ENCODE assay signal across 1 cellular context in genomic region chr5:168086104-168086610, GRCh38.
TF ChIP-seq lines count a peak whose summit lies in the region.

No MANE protein-coding gene starts in this region.

TF ChIP-seq in H1, 55 proteins besides CTCF, POLR2A, EP300 and RAD21 (continued from another document):
- TF ChIP-seq, protein P1, sequence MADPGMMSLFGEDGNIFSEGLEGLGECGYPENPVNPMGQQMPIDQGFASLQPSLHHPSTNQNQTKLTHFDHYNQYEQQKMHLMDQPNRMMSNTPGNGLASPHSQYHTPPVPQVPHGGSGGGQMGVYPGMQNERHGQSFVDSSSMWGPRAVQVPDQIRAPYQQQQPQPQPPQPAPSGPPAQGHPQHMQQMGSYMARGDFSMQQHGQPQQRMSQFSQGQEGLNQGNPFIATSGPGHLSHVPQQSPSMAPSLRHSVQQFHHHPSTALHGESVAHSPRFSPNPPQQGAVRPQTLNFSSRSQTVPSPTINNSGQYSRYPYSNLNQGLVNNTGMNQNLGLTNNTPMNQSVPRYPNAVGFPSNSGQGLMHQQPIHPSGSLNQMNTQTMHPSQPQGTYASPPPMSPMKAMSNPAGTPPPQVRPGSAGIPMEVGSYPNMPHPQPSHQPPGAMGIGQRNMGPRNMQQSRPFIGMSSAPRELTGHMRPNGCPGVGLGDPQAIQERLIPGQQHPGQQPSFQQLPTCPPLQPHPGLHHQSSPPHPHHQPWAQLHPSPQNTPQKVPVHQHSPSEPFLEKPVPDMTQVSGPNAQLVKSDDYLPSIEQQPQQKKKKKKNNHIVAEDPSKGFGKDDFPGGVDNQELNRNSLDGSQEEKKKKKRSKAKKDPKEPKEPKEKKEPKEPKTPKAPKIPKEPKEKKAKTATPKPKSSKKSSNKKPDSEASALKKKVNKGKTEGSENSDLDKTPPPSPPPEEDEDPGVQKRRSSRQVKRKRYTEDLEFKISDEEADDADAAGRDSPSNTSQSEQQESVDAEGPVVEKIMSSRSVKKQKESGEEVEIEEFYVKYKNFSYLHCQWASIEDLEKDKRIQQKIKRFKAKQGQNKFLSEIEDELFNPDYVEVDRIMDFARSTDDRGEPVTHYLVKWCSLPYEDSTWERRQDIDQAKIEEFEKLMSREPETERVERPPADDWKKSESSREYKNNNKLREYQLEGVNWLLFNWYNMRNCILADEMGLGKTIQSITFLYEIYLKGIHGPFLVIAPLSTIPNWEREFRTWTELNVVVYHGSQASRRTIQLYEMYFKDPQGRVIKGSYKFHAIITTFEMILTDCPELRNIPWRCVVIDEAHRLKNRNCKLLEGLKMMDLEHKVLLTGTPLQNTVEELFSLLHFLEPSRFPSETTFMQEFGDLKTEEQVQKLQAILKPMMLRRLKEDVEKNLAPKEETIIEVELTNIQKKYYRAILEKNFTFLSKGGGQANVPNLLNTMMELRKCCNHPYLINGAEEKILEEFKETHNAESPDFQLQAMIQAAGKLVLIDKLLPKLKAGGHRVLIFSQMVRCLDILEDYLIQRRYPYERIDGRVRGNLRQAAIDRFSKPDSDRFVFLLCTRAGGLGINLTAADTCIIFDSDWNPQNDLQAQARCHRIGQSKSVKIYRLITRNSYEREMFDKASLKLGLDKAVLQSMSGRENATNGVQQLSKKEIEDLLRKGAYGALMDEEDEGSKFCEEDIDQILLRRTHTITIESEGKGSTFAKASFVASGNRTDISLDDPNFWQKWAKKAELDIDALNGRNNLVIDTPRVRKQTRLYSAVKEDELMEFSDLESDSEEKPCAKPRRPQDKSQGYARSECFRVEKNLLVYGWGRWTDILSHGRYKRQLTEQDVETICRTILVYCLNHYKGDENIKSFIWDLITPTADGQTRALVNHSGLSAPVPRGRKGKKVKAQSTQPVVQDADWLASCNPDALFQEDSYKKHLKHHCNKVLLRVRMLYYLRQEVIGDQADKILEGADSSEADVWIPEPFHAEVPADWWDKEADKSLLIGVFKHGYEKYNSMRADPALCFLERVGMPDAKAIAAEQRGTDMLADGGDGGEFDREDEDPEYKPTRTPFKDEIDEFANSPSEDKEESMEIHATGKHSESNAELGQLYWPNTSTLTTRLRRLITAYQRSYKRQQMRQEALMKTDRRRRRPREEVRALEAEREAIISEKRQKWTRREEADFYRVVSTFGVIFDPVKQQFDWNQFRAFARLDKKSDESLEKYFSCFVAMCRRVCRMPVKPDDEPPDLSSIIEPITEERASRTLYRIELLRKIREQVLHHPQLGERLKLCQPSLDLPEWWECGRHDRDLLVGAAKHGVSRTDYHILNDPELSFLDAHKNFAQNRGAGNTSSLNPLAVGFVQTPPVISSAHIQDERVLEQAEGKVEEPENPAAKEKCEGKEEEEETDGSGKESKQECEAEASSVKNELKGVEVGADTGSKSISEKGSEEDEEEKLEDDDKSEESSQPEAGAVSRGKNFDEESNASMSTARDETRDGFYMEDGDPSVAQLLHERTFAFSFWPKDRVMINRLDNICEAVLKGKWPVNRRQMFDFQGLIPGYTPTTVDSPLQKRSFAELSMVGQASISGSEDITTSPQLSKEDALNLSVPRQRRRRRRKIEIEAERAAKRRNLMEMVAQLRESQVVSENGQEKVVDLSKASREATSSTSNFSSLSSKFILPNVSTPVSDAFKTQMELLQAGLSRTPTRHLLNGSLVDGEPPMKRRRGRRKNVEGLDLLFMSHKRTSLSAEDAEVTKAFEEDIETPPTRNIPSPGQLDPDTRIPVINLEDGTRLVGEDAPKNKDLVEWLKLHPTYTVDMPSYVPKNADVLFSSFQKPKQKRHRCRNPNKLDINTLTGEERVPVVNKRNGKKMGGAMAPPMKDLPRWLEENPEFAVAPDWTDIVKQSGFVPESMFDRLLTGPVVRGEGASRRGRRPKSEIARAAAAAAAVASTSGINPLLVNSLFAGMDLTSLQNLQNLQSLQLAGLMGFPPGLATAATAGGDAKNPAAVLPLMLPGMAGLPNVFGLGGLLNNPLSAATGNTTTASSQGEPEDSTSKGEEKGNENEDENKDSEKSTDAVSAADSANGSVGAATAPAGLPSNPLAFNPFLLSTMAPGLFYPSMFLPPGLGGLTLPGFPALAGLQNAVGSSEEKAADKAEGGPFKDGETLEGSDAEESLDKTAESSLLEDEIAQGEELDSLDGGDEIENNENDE (IDR thresholded peaks at IDR 0.05; ENCODE audit: insufficient replicate concordance, low read length) = no peak
- TF ChIP-seq PHF8 (conservative IDR thresholded peaks at IDR 0.05; ENCODE audit: low read depth, low read length) = no peak
- TF ChIP-seq CBX5 (IDR thresholded peaks at IDR 0.05; ENCODE audit: low read depth, low read length) = no peak
- no peak for TF ChIP-seq ZNF274 (IDR thresholded peaks at IDR 0.05; ENCODE audit: borderline replicate concordance, extremely low read depth, low read length)
